ENCODE assay signal across 29 cellular contexts in genomic region chr4:173226401-173226888, GRCh38.
"Had no signal": no experiment of that assay in that cellular context is flagged by ENCODE, and none has a peak within 500 bp of the region (broad histone marks: within the 10 kb centered on the region; RNA-seq: fewer than 3 reads in every experiment).

No MANE protein-coding gene starts in this region.

- H3K9me3 Mint-ChIP-seq: activated CD4-positive, alpha-beta T cell treated with anti-CD3 and anti-CD28 coated beads, Interleukin-2, amount 10 ng/mL, durations not matched to agents 24 days and 14 days; activated CD8-positive, alpha-beta T cell treated with anti-CD3 and anti-CD28 coated beads for 36 hours; activated naive CD4-positive, alpha-beta T cell treated with anti-CD3 and anti-CD28 coated beads, Interleukin-2, amount 50 U/mL, for 24 hours; activated T-helper 2 cell treated with anti-CD3 and anti-CD28 coated beads, Interferon-gamma antibody, Interleukin-2, Interleukin-4, amounts not matched to agents 10 μg/mL and 5 μg/mL and 100 μg/mL, durations not matched to agents 14 hours and 24 hours and 36 hours had no signal

- H3K27ac Mint-ChIP-seq: activated CD4-positive, alpha-beta T cell treated with anti-CD3 and anti-CD28 coated beads, Interleukin-2, amount 10 ng/mL, durations not matched to agents 24 days and 14 days; activated CD8-positive, alpha-beta T cell treated with anti-CD3 and anti-CD28 coated beads for 36 hours; activated naive CD4-positive, alpha-beta T cell treated with anti-CD3 and anti-CD28 coated beads, Interleukin-2, amount 50 U/mL, for 24 hours; activated T-helper 2 cell treated with anti-CD3 and anti-CD28 coated beads, Interferon-gamma antibody, Interleukin-2, Interleukin-4, amounts not matched to agents 10 μg/mL and 5 μg/mL and 100 μg/mL, durations not matched to agents 14 hours and 24 hours and 36 hours had no signal

- H3K4me2 ChIP-seq: PC-9 had no signal

- ATAC-seq: activated CD8-positive, alpha-beta T cell treated with anti-CD3 and anti-CD28 coated beads for 36 hours; body of pancreas had no signal

- H3K36me3 ChIP-seq: adrenal gland, breast epithelium, MG63, WERI-Rb-1 had no signal

- H2AFZ ChIP-seq: PC-9 had no signal

- H3K4me1 Mint-ChIP-seq: activated CD4-positive, alpha-beta T cell treated with anti-CD3 and anti-CD28 coated beads, Interleukin-2, amount 10 ng/mL, durations not matched to agents 24 days and 14 days had no signal

- H3K27me3 ChIP-seq: adrenal gland, body of pancreas, breast epithelium, MG63 had no signal

- FAIRE-seq: astrocyte, colon had no signal

- H3K4me3 Mint-ChIP-seq: activated CD4-positive, alpha-beta T cell treated with anti-CD3 and anti-CD28 coated beads, Interleukin-2, amount 10 ng/mL, durations not matched to agents 24 days and 14 days; activated CD8-positive, alpha-beta T cell treated with anti-CD3 and anti-CD28 coated beads for 36 hours; activated naive CD4-positive, alpha-beta T cell treated with anti-CD3 and anti-CD28 coated beads, Interleukin-2, amount 50 U/mL, for 24 hours had no signal

- H3K4me1 ChIP-seq: adrenal gland, body of pancreas, breast epithelium had no signal

- DNase-seq: activated CD4-positive, alpha-beta T cell treated with anti-CD3 and anti-CD28 coated beads, Interleukin-2, amount 10 ng/mL, durations not matched to agents 24 days and 14 days; activated CD4-positive, alpha-beta T cell treated with anti-CD3 and anti-CD28 coated beads, Interleukin-2, amount 50 U/mL, for 4 hours; activated CD8-positive, alpha-beta T cell treated with anti-CD3 and anti-CD28 coated beads for 36 hours; activated gamma-delta T cell; activated naive CD4-positive, alpha-beta T cell treated with Interleukin-2 at 50 U/mL for 16 hours; activated T-cell treated with anti-CD3 and anti-CD28 coated beads, Interleukin-2, amount 50 U/mL, for 1 hour; adrenal gland; body of pancreas; Kasumi-1; MG63; NCI-H1048; NCI-H1105 treated with DMSO at 0.1 percent for 48 hours; NCI-H1436; NCI-H1694; NCI-H1930; NCI-H345; NCI-H510A; NCI-H526; NCI-H748 treated with DMSO at 0.1 percent for 48 hours; PC-9; Right ventricle myocardium superior; T1000; WERI-Rb-1 had no signal

- H3K27ac ChIP-seq: adrenal gland, body of pancreas, breast epithelium, PC-9, SK-N-MC, WERI-Rb-1 had no signal

- H3K27me3 Mint-ChIP-seq: activated CD4-positive, alpha-beta T cell treated with anti-CD3 and anti-CD28 coated beads, Interleukin-2, amount 10 ng/mL, durations not matched to agents 24 days and 14 days; activated CD8-positive, alpha-beta T cell treated with anti-CD3 and anti-CD28 coated beads for 36 hours; activated naive CD4-positive, alpha-beta T cell treated with anti-CD3 and anti-CD28 coated beads, Interleukin-2, amount 50 U/mL, for 24 hours had no signal

- H3K9me3 ChIP-seq: adrenal gland, body of pancreas, breast epithelium, MG63 had no signal

- H3K4me3 ChIP-seq: adrenal gland, body of pancreas, breast epithelium, MG63, PC-9, SK-N-MC had no signal
